Comparison of ENCODE assay signal across 8 cellular contexts in genomic region chr5:69510694-69511093, GRCh38.
"Had no signal": no experiment of that assay in that cellular context is flagged by ENCODE, and none has a peak within 500 bp of the region (broad histone marks: within the 10 kb centered on the region; RNA-seq: fewer than 3 reads in every experiment).

No MANE protein-coding gene starts in this region.

- FAIRE-seq: G401.6, GM12878, GM12891, GM12892, GM18507, GM19239 had no signal

- H3K4me3 ChIP-seq: GM12878 had no signal

- ATAC-seq: GM12878 had no signal

- DNase-seq: GDM1, GF-D8 had no signal
